Comparison of ENCODE assay signal across 9 cellular contexts in genomic region chr5:150511641-150512367, GRCh38. TPM values are rescaled to one million over a fixed set of nuclear protein-coding genes. Genes with fewer than 3 reads are reported as not detected.
DNase-seq lines count a peak whose midpoint lies in the region; ATAC-seq and TF ChIP-seq lines count a peak whose summit lies in the region.
"Had no signal": no experiment of that assay in that cellular context is flagged by ENCODE, and none has a peak within 500 bp of the region (broad histone marks: within the 10 kb centered on the region; RNA-seq: fewer than 3 reads in every experiment).

No MANE protein-coding gene starts in this region.

- H3K79me2 ChIP-seq in HCT116 (ENCODE audit: insufficient read depth, low read length) = peaks cover 51% of the 10 kb centered on the region; the same call in 1 of the 2 replicates

- H3K36me3 ChIP-seq in HCT116 (ENCODE audit: control insufficient read depth in 1 of 2, insufficient read depth in 2 of 2, low read length in 2 of 2) (no peaks in the 10 kb centered on the region), iPS-15b (ENCODE audit: control insufficient read depth, insufficient read depth, low read length) (peaks cover 4% of the 10 kb centered on the region), skeletal muscle tissue (ENCODE audit: control insufficient read depth in 3 of 3, insufficient read depth in 3 of 3, low read length in 3 of 3) (no peaks in the 10 kb centered on the region)

- H2AFZ ChIP-seq in HCT116 (ENCODE audit: low read depth, low read length, poor library complexity, severe bottlenecking) = no peak overlapping the region

- H3K27ac ChIP-seq in HCT116 (ENCODE audit: low read depth, low read length) (no peak overlapping the region), skeletal muscle tissue (ENCODE audit: low read depth, low read length) (peak overlapping the region; percentile 50)

- DNase-seq in HCT116 (ENCODE audit: low read depth, low spot score) = no peak
- DNase-seq in astrocyte of the spinal cord (ENCODE audit: low read depth, low spot score) = peak; percentile 73
- no peak for DNase-seq in NCI-H1105 (lab: John Stamatoyannopoulos, UW)
- no peak for DNase-seq in NCI-H1048 (lab: John Stamatoyannopoulos, UW)
- DNase-seq: T-helper 2 cell had no signal

- TF ChIP-seq POLR2A in HCT116 (IDR thresholded peaks at IDR 0.05; ENCODE audit: borderline replicate concordance, extremely low read depth, insufficient read depth, insufficient read length) = no peak

- no peak for TF ChIP-seq RAD21 in HCT116 (IDR thresholded peaks at IDR 0.05; ENCODE audit: low read depth)

- H3K4me2 ChIP-seq in HCT116 (ENCODE audit: low read length) = peak overlapping the region; percentile 36

- RAD21 ChIA-PET in HCT116 (lab: Charles Lee; ENCODE audit: low non-redundant PET in 1 of 2, low total read pairs in 2 of 2, uncharacterized antibody in 2 of 2, unreplicated experiment in 2 of 2) = no interaction called here

- H3K4me1 ChIP-seq in HCT116 (ENCODE audit: control insufficient read depth in 1 of 2, insufficient read depth in 2 of 2, low read length in 2 of 2) = peaks cover 13 to 43% of the 10 kb centered on the region in 2 experiments
- peaks cover 26% of the 10 kb centered on the region for H3K4me1 ChIP-seq in iPS-15b (ENCODE audit: control insufficient read depth, insufficient read depth, low read length)
- peaks cover 76 to 86% (median 81%) of the 10 kb centered on the region in 3 donors for H3K4me1 ChIP-seq in skeletal muscle tissue (ENCODE audit: control insufficient read depth in 3 of 3, insufficient read depth in 3 of 3, low read length in 3 of 3)

- TF ChIP-seq CTCF in HCT116 (IDR thresholded peaks at IDR 0.05 in 2 of 3, conservative IDR thresholded peaks at IDR 0.05 in 1 of 3; ENCODE audit: borderline replicate concordance in 1 of 3, insufficient read depth in 1 of 3, low read depth in 2 of 3, low read length in 2 of 3) = no peak
- TF ChIP-seq CTCF in astrocyte of the spinal cord (IDR thresholded peaks at IDR 0.05; ENCODE audit: low read depth, low read length) = no peak

- POLR2A ChIA-PET in HCT116 (lab: Charles Lee) = interaction anchor here (1.3 kb wide), 1 partner anchor 10 kb away, joined by 3 read pairs; no protein-coding TSS in a partner anchor

- no peaks in the 10 kb centered on the region for H3K9me2 ChIP-seq in HCT116 (ENCODE audit: insufficient read depth)

- intact Hi-C loops in HCT116 (cut with micrococcal nuclease) = no loop called here

- CTCF ChIA-PET in HCT116 (lab: Charles Lee) = interaction anchor here (1.3 kb wide), 1 partner anchor 62 kb away, joined by 3 read pairs; the partner anchor contains the start of gene RPS14

- H3K27me3 ChIP-seq in HCT116 (ENCODE audit: insufficient read depth, low read length) = no peaks in the 10 kb centered on the region
- no peaks in the 10 kb centered on the region for H3K27me3 ChIP-seq in iPS-15b (ENCODE audit: control insufficient read depth, insufficient read depth, low read length)
- H3K27me3 ChIP-seq in skeletal muscle tissue (ENCODE audit: control insufficient read depth in 3 of 3, insufficient read depth in 3 of 3, low read length in 3 of 3) = no peaks in the 10 kb centered on the region

- H3K4me3 ChIP-seq in HCT116 (replicated peaks in 1 of 2; ENCODE audit: low read depth in 1 of 2, low read length in 2 of 2) = no peak overlapping the region
- no peak overlapping the region for H3K4me3 ChIP-seq in astrocyte of the spinal cord (ENCODE audit: low read depth, low read length)
- peak overlapping the region; percentile 20 for H3K4me3 ChIP-seq in iPS-15b (ENCODE audit: low read depth, low read length)
- no peak overlapping the region for H3K4me3 ChIP-seq in skeletal muscle tissue (ENCODE audit: low read length in 3 of 3)

- in situ Hi-C loops in astrocyte of the spinal cord (cut with HindIII; ENCODE audit: low sequenced_read_pairs) = no loop called here

- ATAC-seq in HCT116 = peak; percentile 62
- no peak for ATAC-seq in GM19328 (IDR thresholded peaks at IDR 0.05; ENCODE audit: unreplicated experiment)
- ATAC-seq in GM19324 (IDR thresholded peaks at IDR 0.05; ENCODE audit: low FRiP score, unreplicated experiment) = no peak

- no TSS peak for BruUV-seq in HCT116 (replicated peaks; lab: Mats Ljungman, UMichigan)

- H3K9me3 ChIP-seq in HCT116 (ENCODE audit: control insufficient read depth in 1 of 2, insufficient read depth in 1 of 2, low read depth in 1 of 2, low read length in 2 of 2) (no peaks in the 10 kb centered on the region), iPS-15b (ENCODE audit: control insufficient read depth, insufficient read depth, low read length) (no peaks in the 10 kb centered on the region), skeletal muscle tissue (ENCODE audit: control insufficient read depth in 3 of 3, low read length in 3 of 3) (no peaks in the 10 kb centered on the region)

- no peaks in the 10 kb centered on the region; the same call in 1 of the 2 replicates for H4K20me1 ChIP-seq in HCT116 (ENCODE audit: insufficient read depth)

- no peak overlapping the region for H3K9ac ChIP-seq in HCT116 (ENCODE audit: low read length)
- peak overlapping the region; percentile 57 for H3K9ac ChIP-seq in iPS-15b (ENCODE audit: low read depth, low read length)
- H3K9ac ChIP-seq in skeletal muscle tissue (ENCODE audit: low read depth in 1 of 3, low read length in 3 of 3) = peak overlapping the region in 1 of 3 donors; percentile 60

TF ChIP-seq in HCT116, 20 proteins besides CTCF, POLR2A, EP300 and RAD21:
- TF ChIP-seq ZNF274 (IDR thresholded peaks at IDR 0.05; ENCODE audit: low read depth, low read length) = no peak
TF ChIP-seq in HCT116: peak in this region for 0.

RNA-seq across cellular contexts. Expression of gene NDST1, which starts 3.9 kb away (rescaled TPM):
- total RNA-seq in HCT116 (2021; ENCODE audit: unreplicated experiment) = 33.1 TPM
- 14.9 and 19.5 TPM in 2 replicates for polyA plus RNA-seq in HCT116 (2012)
- 19.3 TPM for total RNA-seq in skeletal muscle tissue
